22 cellular contexts compared by ENCODE assay signal in the genomic region with DNA sequence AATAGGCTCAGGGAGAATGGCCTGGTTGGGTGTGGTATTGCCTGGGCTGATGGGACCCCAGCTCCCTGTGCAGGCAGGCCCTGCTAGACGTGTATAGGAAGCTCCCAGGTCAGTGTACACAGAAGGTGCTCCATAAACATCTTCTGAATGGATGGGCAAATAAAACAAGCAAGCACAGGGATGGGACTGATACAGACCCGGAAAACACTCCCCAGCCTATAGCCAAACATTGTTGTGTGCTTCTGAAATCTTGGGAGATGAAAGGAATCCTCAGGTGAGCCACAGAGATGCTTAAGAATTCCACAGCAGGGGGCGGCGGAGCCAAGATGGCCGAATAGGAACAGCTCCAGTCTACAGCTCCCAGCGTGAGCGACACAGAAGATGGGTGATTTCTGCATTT.
A peak's percentile ranks its signal among the peaks of the same experiment; 100 is the strongest.
DNase-seq lines count a peak whose midpoint lies in the region; ATAC-seq and TF ChIP-seq lines count a peak whose summit lies in the region.
"Had no signal": no experiment of that assay in that cellular context is flagged by ENCODE, and none has a peak within 500 bp of the region (broad histone marks: within the 10 kb centered on the region; RNA-seq: fewer than 3 reads in every experiment).

No MANE protein-coding gene starts in this region.

- H3K36me3 Mint-ChIP-seq in activated T-cell treated with anti-CD3 and anti-CD28 coated beads, Interleukin-2, amount 50 U/mL, for 4 hours (ENCODE audit: insufficient read depth) = no peaks in the 10 kb centered on the region
- H3K36me3 Mint-ChIP-seq in activated T-helper 1 cell treated with anti-CD3 and anti-CD28 coated beads, Interleukin-12 subunit alpha, Interleukin-12 subunit beta, Interleukin-2, Interleukin-4 antibody, amounts not matched to agents 30 ng/mL and 10 ng/mL and 1 ng/mL, durations not matched to agents 14 hours and 24 hours and 36 hours (ENCODE audit: low read depth) = peaks cover 7% of the 10 kb centered on the region
- H3K36me3 Mint-ChIP-seq in neural crest cell (ENCODE audit: low read depth) = no peaks in the 10 kb centered on the region
- H3K36me3 Mint-ChIP-seq: CD4-positive, CD25-positive, alpha-beta regulatory T cell; stimulated activated memory B cell treated with anti-CD40 and anti-IgM and Interleukin-4, amounts not matched to agents 10 μg/mL and 1 μg/mL and 100 μg/mL, for 72 hours had no signal

- no peak for DNase-seq in activated T-cell treated with anti-CD3 and anti-CD28 coated beads, Interleukin-2, amount 50 U/mL, for 4 hours
- DNase-seq in activated T-cell treated with anti-CD3 and anti-CD28 coated beads, Interleukin-2, amount 50 U/mL, for 1 hour = no peak
- DNase-seq in HT-29 (ENCODE audit: low spot score) (peak; percentile 55), neural crest cell (ENCODE audit: low read depth, low spot score) (no peak), C1 segment of cervical spinal cord (lab: John Stamatoyannopoulos, UW) (no peak), CD1c-positive myeloid dendritic cell (ENCODE audit: extremely low spot score) (no peak)
- DNase-seq in activated T-helper 1 cell treated with anti-CD3 and anti-CD28 coated beads, Interleukin-12 subunit alpha, Interleukin-12 subunit beta, Interleukin-2, Interleukin-4 antibody, amounts not matched to agents 30 ng/mL and 10 ng/mL and 1 ng/mL, durations not matched to agents 14 hours and 24 hours and 36 hours (ENCODE audit: low spot score) = no peak
- no peak for DNase-seq in activated naive CD4-positive, alpha-beta T cell treated with Interleukin-2 at 50 U/mL for 16 hours
- DNase-seq: activated CD4-positive, CD25-positive, alpha-beta regulatory T cell; activated CD8-positive, alpha-beta T cell treated with anti-CD3 and anti-CD28 coated beads for 36 hours; activated T-cell treated with anti-CD3 and anti-CD28 coated beads, Interleukin-2, amount 50 U/mL, for 24 hours; CD4-positive, CD25-positive, alpha-beta regulatory T cell; effector memory CD4-positive, alpha-beta T cell; left cardiac atrium; MV-4-11; NCI-H2029; NCI-H69 had no signal

- TF ChIP-seq CTCF in neural crest cell (conservative IDR thresholded peaks at IDR 0.05) = no peak

- no peaks in the 10 kb centered on the region for H3K9me3 Mint-ChIP-seq in activated T-cell treated with anti-CD3 and anti-CD28 coated beads, Interleukin-2, amount 50 U/mL, for 4 hours
- no peaks in the 10 kb centered on the region for H3K9me3 Mint-ChIP-seq in activated T-helper 1 cell treated with anti-CD3 and anti-CD28 coated beads, Interleukin-12 subunit alpha, Interleukin-12 subunit beta, Interleukin-2, Interleukin-4 antibody, amounts not matched to agents 30 ng/mL and 10 ng/mL and 1 ng/mL, durations not matched to agents 14 hours and 24 hours and 36 hours
- no peaks in the 10 kb centered on the region for H3K9me3 Mint-ChIP-seq in neural crest cell
- H3K9me3 Mint-ChIP-seq: activated CD8-positive, alpha-beta T cell treated with anti-CD3 and anti-CD28 coated beads for 36 hours; activated T-cell treated with anti-CD3 and anti-CD28 coated beads, Interleukin-2, amount 50 U/mL, for 24 hours; nephron; stimulated activated memory B cell treated with anti-CD40 and anti-IgM and Interleukin-4, amounts not matched to agents 10 μg/mL and 1 μg/mL and 100 μg/mL, for 72 hours; T-helper 2 cell treated with Interferon-gamma antibody and Interleukin-4, amounts not matched to agents 5 μg/mL and 100 μg/mL, for 36 hours had no signal

- H3K27me3 Mint-ChIP-seq in activated T-cell treated with anti-CD3 and anti-CD28 coated beads, Interleukin-2, amount 50 U/mL, for 4 hours (ENCODE audit: low read depth) = peaks cover 5% of the 10 kb centered on the region
- no peaks in the 10 kb centered on the region for H3K27me3 Mint-ChIP-seq in activated T-helper 1 cell treated with anti-CD3 and anti-CD28 coated beads, Interleukin-12 subunit alpha, Interleukin-12 subunit beta, Interleukin-2, Interleukin-4 antibody, amounts not matched to agents 30 ng/mL and 10 ng/mL and 1 ng/mL, durations not matched to agents 14 hours and 24 hours and 36 hours (ENCODE audit: insufficient read depth)
- no peaks in the 10 kb centered on the region for H3K27me3 Mint-ChIP-seq in neural crest cell (ENCODE audit: low read depth)
- H3K27me3 Mint-ChIP-seq: CD4-positive, CD25-positive, alpha-beta regulatory T cell had no signal

- intact Hi-C loops in activated T-helper 1 cell treated with anti-CD3 and anti-CD28 coated beads, Interleukin-12 subunit alpha, Interleukin-12 subunit beta, Interleukin-2, Interleukin-4 antibody, amounts not matched to agents 30 ng/mL and 10 ng/mL and 1 ng/mL, durations not matched to agents 14 hours and 24 hours and 36 hours (cut with micrococcal nuclease) = no loop called here

- ATAC-seq in activated T-cell treated with anti-CD3 and anti-CD28 coated beads, Interleukin-2, amount 50 U/mL, for 4 hours = no peak
- ATAC-seq: activated CD8-positive, alpha-beta T cell treated with anti-CD3 and anti-CD28 coated beads for 36 hours; gastroesophageal sphincter; left cardiac atrium; stimulated activated memory B cell treated with anti-CD40 and anti-IgM and Interleukin-4, amounts not matched to agents 10 μg/mL and 1 μg/mL and 100 μg/mL, for 72 hours had no signal

- peak overlapping the region; percentile 93 for H3K27ac Mint-ChIP-seq in activated T-helper 1 cell treated with anti-CD3 and anti-CD28 coated beads, Interleukin-12 subunit alpha, Interleukin-12 subunit beta, Interleukin-2, Interleukin-4 antibody, amounts not matched to agents 30 ng/mL and 10 ng/mL and 1 ng/mL, durations not matched to agents 14 hours and 24 hours and 36 hours
- H3K27ac Mint-ChIP-seq in neural crest cell (ENCODE audit: unreplicated experiment) = peak overlapping the region; percentile 63
- H3K27ac Mint-ChIP-seq: activated CD8-positive, alpha-beta T cell treated with anti-CD3 and anti-CD28 coated beads for 36 hours; activated naive CD8-positive, alpha-beta T cell; activated T-cell treated with anti-CD3 and anti-CD28 coated beads, Interleukin-2, amount 50 U/mL, for 24 hours; CD4-positive, CD25-positive, alpha-beta regulatory T cell; nephron; stimulated activated memory B cell treated with anti-CD40 and anti-IgM and Interleukin-4, amounts not matched to agents 10 μg/mL and 1 μg/mL and 100 μg/mL, for 72 hours; T-helper 2 cell treated with Interferon-gamma antibody and Interleukin-4, amounts not matched to agents 5 μg/mL and 100 μg/mL, for 36 hours had no signal

- H3K4me1 Mint-ChIP-seq in activated T-cell treated with anti-CD3 and anti-CD28 coated beads, Interleukin-2, amount 50 U/mL, for 4 hours (ENCODE audit: low read depth) = peaks cover 32% of the 10 kb centered on the region
- peaks cover 38% of the 10 kb centered on the region for H3K4me1 Mint-ChIP-seq in activated T-helper 1 cell treated with anti-CD3 and anti-CD28 coated beads, Interleukin-12 subunit alpha, Interleukin-12 subunit beta, Interleukin-2, Interleukin-4 antibody, amounts not matched to agents 30 ng/mL and 10 ng/mL and 1 ng/mL, durations not matched to agents 14 hours and 24 hours and 36 hours (ENCODE audit: low read depth)
- peaks cover 25% of the 10 kb centered on the region for H3K4me1 Mint-ChIP-seq in neural crest cell
- H3K4me1 Mint-ChIP-seq: stimulated activated memory B cell treated with anti-CD40 and anti-IgM and Interleukin-4, amounts not matched to agents 10 μg/mL and 1 μg/mL and 100 μg/mL, for 72 hours had no signal

- H3K4me3 Mint-ChIP-seq in activated T-cell treated with anti-CD3 and anti-CD28 coated beads, Interleukin-2, amount 50 U/mL, for 4 hours = peak overlapping the region; percentile 11
- H3K4me3 Mint-ChIP-seq in activated T-helper 1 cell treated with anti-CD3 and anti-CD28 coated beads, Interleukin-12 subunit alpha, Interleukin-12 subunit beta, Interleukin-2, Interleukin-4 antibody, amounts not matched to agents 30 ng/mL and 10 ng/mL and 1 ng/mL, durations not matched to agents 14 hours and 24 hours and 36 hours = no peak overlapping the region
- no peak overlapping the region for H3K4me3 Mint-ChIP-seq in neural crest cell
- H3K4me3 Mint-ChIP-seq: activated CD8-positive, alpha-beta T cell treated with anti-CD3 and anti-CD28 coated beads for 36 hours; activated naive CD8-positive, alpha-beta T cell; activated T-cell treated with anti-CD3 and anti-CD28 coated beads, Interleukin-2, amount 50 U/mL, for 24 hours; CD4-positive, CD25-positive, alpha-beta regulatory T cell; nephron; stimulated activated memory B cell treated with anti-CD40 and anti-IgM and Interleukin-4, amounts not matched to agents 10 μg/mL and 1 μg/mL and 100 μg/mL, for 72 hours had no signal
